In genomic region chr1:242523968-242524570, GRCh38 we compare ENCODE assay signal across 8 cellular contexts. TPM values are rescaled to one million over a fixed set of nuclear protein-coding genes. Genes with fewer than 3 reads are reported as not detected.
A peak's percentile ranks its signal among the peaks of the same experiment; 100 is the strongest.
DNase-seq lines count a peak whose midpoint lies in the region; TF ChIP-seq lines count a peak whose summit lies in the region.

No MANE protein-coding gene starts in this region.

- H3K27me3 Mint-ChIP-seq in Caco-2 (ENCODE audit: insufficient read depth, unreplicated experiment) = peaks cover 4% of the 10 kb centered on the region
- H3K27me3 Mint-ChIP-seq in activated naive CD8-positive, alpha-beta T cell = peaks cover 37% of the 10 kb centered on the region

- no peaks in the 10 kb centered on the region for H3K36me3 ChIP-seq in Caco-2 (ENCODE audit: control insufficient read depth, insufficient read depth, low read length)

- H3K4me3 ChIP-seq in Caco-2 (ENCODE audit: low read depth, low read length) (peak overlapping the region; percentile 48), skeletal muscle cell (ENCODE audit: low read depth, low read length) (peak overlapping the region; percentile 52)

- POLR2A ChIA-PET in Caco-2 (lab: Charles Lee) = no interaction called here

- no TSS peak for BruUV-seq in Caco-2 (replicated peaks; lab: Mats Ljungman, UMichigan)

- H3K36me3 Mint-ChIP-seq in Caco-2 (ENCODE audit: insufficient read depth, unreplicated experiment) = no peaks in the 10 kb centered on the region
- no peaks in the 10 kb centered on the region for H3K36me3 Mint-ChIP-seq in activated naive CD8-positive, alpha-beta T cell

- H3K9me3 Mint-ChIP-seq in Caco-2 (ENCODE audit: unreplicated experiment) = no peaks in the 10 kb centered on the region
- no peaks in the 10 kb centered on the region for H3K9me3 Mint-ChIP-seq in activated naive CD8-positive, alpha-beta T cell (ENCODE audit: low read depth)

- H3K27me3 ChIP-seq in Caco-2 (replicated peaks; ENCODE audit: control insufficient read depth, insufficient read depth, low read length) = no peaks in the 10 kb centered on the region

- CTCF ChIA-PET in Caco-2 (lab: Charles Lee) = interaction anchor here (0.5 to 0.7 kb wide), 2 partner anchors 269 to 525 kb away, joined by 3 read pairs; partner anchors contain the start of gene MAP1LC3C

- in situ Hi-C loops in KBM-7 (cut with MboI; ENCODE audit: low pct_unique_long_range_greater_than_20kb, low sequenced_read_pairs) = no loop called here

- peak overlapping the region; percentile 77 for H3K4me3 Mint-ChIP-seq in Caco-2 (ENCODE audit: unreplicated experiment)
- peak overlapping the region; percentile 5 for H3K4me3 Mint-ChIP-seq in activated naive CD8-positive, alpha-beta T cell

- no peak overlapping the region for H3K27ac Mint-ChIP-seq in Caco-2 (ENCODE audit: unreplicated experiment)
- no peak overlapping the region for H3K27ac Mint-ChIP-seq in activated naive CD8-positive, alpha-beta T cell

- no peaks in the 10 kb centered on the region for H3K4me1 Mint-ChIP-seq in Caco-2 (ENCODE audit: low read depth, unreplicated experiment)
- peaks cover 11% of the 10 kb centered on the region for H3K4me1 Mint-ChIP-seq in activated naive CD8-positive, alpha-beta T cell (ENCODE audit: low read depth)

- H3K9me3 ChIP-seq in Caco-2 = no peaks in the 10 kb centered on the region

- TF ChIP-seq CTCF in Caco-2 (IDR thresholded peaks at IDR 0.05; ENCODE audit: insufficient read depth in 1 of 2, low read depth in 1 of 2, low read length in 1 of 2, severe bottlenecking in 1 of 2, unreplicated experiment in 1 of 2) = no peak

- intact Hi-C loops in Caco-2 (cut with micrococcal nuclease; ENCODE audit: unreplicated experiment) = no loop called here

- peak; percentile 79 to 83 for DNase-seq in Caco-2
- peak; percentile 2 for DNase-seq in KBM-7
- DNase-seq in hippocampal formation (lab: John Stamatoyannopoulos, UW) = peak; percentile 45 to 75
- DNase-seq in skeletal muscle cell (ENCODE audit: low read depth) = no peak
- no peak for DNase-seq in middle frontal gyrus (ENCODE audit: extremely low spot score, low spot score)
- no peak for DNase-seq in stimulated activated CD4-positive, alpha-beta T cell treated with anti-CD3 and anti-CD28 coated beads, Interleukin-4, amount 100 ng/mL, for 24 hours
- no peak for DNase-seq in DMS53 (lab: John Stamatoyannopoulos, UW)

- peaks cover 12% of the 10 kb centered on the region; the same call in 1 of the 2 replicates for H3K4me1 ChIP-seq in Caco-2

RNA-seq across cellular contexts. Expression of gene PLD5, which starts 0.4 kb away (rescaled TPM):
- total RNA-seq in Caco-2 (2022) = 1.3 and 1.8 TPM in 2 replicates

Comparison
In these comparisons a context has a peak if more than half of its experiments do, and no peak if none do; other contexts are left out.
1. DNase-seq: peak in Caco-2 (2 of 2), KBM-7 (single experiment) and hippocampal formation (2 of 2); none in skeletal muscle cell (single experiment), middle frontal gyrus (single experiment), stimulated activated CD4-positive, alpha-beta T cell treated with anti-CD3 and anti-CD28 coated beads, Interleukin-4, amount 100 ng/mL, for 24 hours (single experiment) and DMS53 (single experiment).